ENCODE assay signal across 8 cellular contexts in the genomic region with DNA sequence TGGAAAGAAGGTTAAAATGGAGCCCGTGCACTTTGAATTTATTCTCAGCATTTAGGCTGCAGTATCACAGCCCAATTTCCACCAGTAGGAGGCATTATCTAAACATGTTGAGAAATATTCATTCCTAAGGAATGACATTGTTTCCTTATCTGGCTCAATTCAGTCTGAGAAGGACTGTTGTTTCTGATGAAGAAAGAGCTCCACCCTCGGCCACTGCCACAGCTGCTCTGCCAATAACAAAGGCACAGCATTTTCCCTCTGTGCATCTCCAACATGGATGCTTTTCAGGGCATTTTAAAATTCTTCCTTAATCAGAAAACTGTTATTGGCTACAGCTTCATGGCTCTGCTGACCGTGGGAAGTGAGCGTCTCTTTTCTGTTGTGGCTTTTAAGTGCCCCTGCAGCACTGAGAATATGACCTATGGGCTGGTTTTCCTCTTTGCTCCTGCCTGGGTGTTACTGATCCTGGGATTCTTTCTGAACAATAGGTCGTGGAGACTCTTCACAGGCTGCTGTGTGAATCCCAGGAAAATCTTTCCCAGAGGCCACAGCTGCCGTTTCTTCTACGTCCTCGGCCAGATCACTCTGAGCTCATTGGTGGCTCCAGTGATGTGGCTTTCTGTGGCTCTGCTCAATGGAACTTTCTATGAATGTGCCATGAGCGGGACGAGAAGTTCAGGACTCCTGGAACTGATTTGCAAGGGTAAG. TPM values are rescaled to one million over a fixed set of nuclear protein-coding genes. Genes with fewer than 3 reads are reported as not detected.
DNase-seq lines count a peak whose midpoint lies in the region; ATAC-seq and TF ChIP-seq lines count a peak whose summit lies in the region.

A gene with protein sequence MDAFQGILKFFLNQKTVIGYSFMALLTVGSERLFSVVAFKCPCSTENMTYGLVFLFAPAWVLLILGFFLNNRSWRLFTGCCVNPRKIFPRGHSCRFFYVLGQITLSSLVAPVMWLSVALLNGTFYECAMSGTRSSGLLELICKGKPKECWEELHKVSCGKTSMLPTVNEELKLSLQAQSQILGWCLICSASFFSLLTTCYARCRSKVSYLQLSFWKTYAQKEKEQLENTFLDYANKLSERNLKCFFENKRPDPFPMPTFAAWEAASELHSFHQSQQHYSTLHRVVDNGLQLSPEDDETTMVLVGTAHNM (plus strand): TSS at position 216 of the 708 bp plus-strand sequence. CDS start 58 bp downstream, at position 274.

- peaks cover 2% of the 10 kb centered on the region for H3K9me3 Mint-ChIP-seq in Calu3 (ENCODE audit: low read depth, unreplicated experiment)
- peaks cover 11% of the 10 kb centered on the region for H3K9me3 Mint-ChIP-seq in type B pancreatic cell
- peaks cover 0 to 8% of the 10 kb centered on the region in 2 donors for H3K9me3 Mint-ChIP-seq in stimulated activated naive B cell treated with anti-CD40 and anti-IgM and Interleukin-4, amounts not matched to agents 10 μg/mL and 1 μg/mL and 100 μg/mL, for 72 hours

- H3K27ac ChIP-seq in caudate nucleus (ENCODE audit: low read depth, low read length) (peak within 1 kb of the TSS; percentile 45), right lobe of liver (peak within 1 kb of the TSS; percentile 39 to 67 (median 60))

- peaks cover 0 to 4% (median 0%) of the 10 kb centered on the region in 4 donors for H3K4me1 ChIP-seq in right lobe of liver

- TF ChIP-seq CTCF in Calu3 (IDR thresholded peaks at IDR 0.05; ENCODE audit: unreplicated experiment) (no peak), right lobe of liver (IDR thresholded peaks at IDR 0.05) (peak; percentile 35 to 48 (median 42)), type B pancreatic cell (conservative IDR thresholded peaks at IDR 0.05) (peak; percentile 71)

- BruUV-seq in Calu3 (replicated peaks; lab: Mats Ljungman, UMichigan) = no TSS peak

- CTCF ChIA-PET in Calu3 (lab: Charles Lee) = interaction anchor here (0.6 to 2.1 kb wide), 15 partner anchors 9 to 294 kb away, joined by 3 to 12 read pairs (median 5); a partner anchor contains a TSS

- ATAC-seq in right lobe of liver = peak; percentile 63 to 88 (median 80)
- no peak for ATAC-seq in stimulated activated naive B cell treated with anti-CD40 and anti-IgM and Interleukin-4, amounts not matched to agents 10 μg/mL and 1 μg/mL and 100 μg/mL, for 72 hours (replicated peaks)
- no peak for ATAC-seq in HG03469 (IDR thresholded peaks at IDR 0.05; ENCODE audit: unreplicated experiment)

- peak within 1 kb of the TSS; percentile 11 to 35 (median 12) for H3K4me3 ChIP-seq in right lobe of liver

- no peaks in the 10 kb centered on the region for H3K36me3 Mint-ChIP-seq in Calu3 (ENCODE audit: insufficient read depth, unreplicated experiment)
- no peaks in the 10 kb centered on the region for H3K36me3 Mint-ChIP-seq in type B pancreatic cell
- H3K36me3 Mint-ChIP-seq in stimulated activated naive B cell treated with anti-CD40 and anti-IgM and Interleukin-4, amounts not matched to agents 10 μg/mL and 1 μg/mL and 100 μg/mL, for 72 hours = no peaks in the 10 kb centered on the region

- no peak within 1 kb of the TSS for H3K4me3 Mint-ChIP-seq in Calu3 (ENCODE audit: low read depth, unreplicated experiment)
- peak within 1 kb of the TSS; percentile 39 for H3K4me3 Mint-ChIP-seq in type B pancreatic cell
- H3K4me3 Mint-ChIP-seq in stimulated activated naive B cell treated with anti-CD40 and anti-IgM and Interleukin-4, amounts not matched to agents 10 μg/mL and 1 μg/mL and 100 μg/mL, for 72 hours = no peak within 1 kb of the TSS

- H3K4me1 Mint-ChIP-seq in Calu3 (ENCODE audit: low read depth, unreplicated experiment) (peaks cover 8% of the 10 kb centered on the region), type B pancreatic cell (ENCODE audit: unreplicated experiment) (peaks cover 21% of the 10 kb centered on the region)
- peaks cover 8 to 13% of the 10 kb centered on the region in 2 donors for H3K4me1 Mint-ChIP-seq in stimulated activated naive B cell treated with anti-CD40 and anti-IgM and Interleukin-4, amounts not matched to agents 10 μg/mL and 1 μg/mL and 100 μg/mL, for 72 hours

- no peaks in the 10 kb centered on the region for H3K9me3 ChIP-seq in right lobe of liver

- H3K27me3 ChIP-seq in right lobe of liver = no peaks in the 10 kb centered on the region

- peak; percentile 67 for DNase-seq in Calu3
- DNase-seq in LoVo (ENCODE audit: low spot score) = peak; percentile 12
- DNase-seq in caudate nucleus (lab: John Stamatoyannopoulos, UW) = no peak
- no peak for DNase-seq in right lobe of liver
- DNase-seq in type B pancreatic cell (ENCODE audit: extremely low spot score, unreplicated experiment) = no peak
- DNase-seq in SIG-M5 (lab: John Stamatoyannopoulos, UW) = no peak
- DNase-seq in stimulated activated naive B cell treated with anti-CD40 and anti-IgM and Interleukin-4, amounts not matched to agents 10 μg/mL and 1 μg/mL and 100 μg/mL, for 72 hours = no peak

- intact Hi-C loops in Calu3 (cut with micrococcal nuclease; ENCODE audit: unreplicated experiment) = loop anchor here (2.0 to 5.0 kb wide), 2 partner anchors 65 to 224 kb away; no protein-coding TSS in a partner anchor
- intact Hi-C loops in right lobe of liver (cut with DNase I) = no loop called here

- H3K36me3 ChIP-seq in right lobe of liver = no peaks in the 10 kb centered on the region

- H3K27ac Mint-ChIP-seq in Calu3 (ENCODE audit: unreplicated experiment) (no peak within 1 kb of the TSS), type B pancreatic cell (peak within 1 kb of the TSS; percentile 50)
- H3K27ac Mint-ChIP-seq in stimulated activated naive B cell treated with anti-CD40 and anti-IgM and Interleukin-4, amounts not matched to agents 10 μg/mL and 1 μg/mL and 100 μg/mL, for 72 hours = no peak within 1 kb of the TSS

- peaks cover 17% of the 10 kb centered on the region for H3K27me3 Mint-ChIP-seq in Calu3 (ENCODE audit: unreplicated experiment)
- no peaks in the 10 kb centered on the region for H3K27me3 Mint-ChIP-seq in type B pancreatic cell
- no peaks in the 10 kb centered on the region for H3K27me3 Mint-ChIP-seq in stimulated activated naive B cell treated with anti-CD40 and anti-IgM and Interleukin-4, amounts not matched to agents 10 μg/mL and 1 μg/mL and 100 μg/mL, for 72 hours

- no peak for TF ChIP-seq POLR2A in right lobe of liver (IDR thresholded peaks at IDR 0.05)

- WGBS in right lobe of liver (ENCODE audit: insufficient coverage, low coverage, low lambda C conversion rate, missing lambda C conversion rate) = 39% methylated on average over 9 of the region's 10 CpGs

RNA-seq across cellular contexts. Expression of the gene that starts here (rescaled TPM):
- total RNA-seq in Calu3 (2022) (0.05 TPM in 1 of 2 replicates, not detected in the other), right lobe of liver (under 1 TPM; 0.06 to 0.49 (median 0.18) TPM), type B pancreatic cell (ENCODE audit: low replicate concordance) (0.10 and 0.46 TPM in 2 replicates)

Comparison
In these comparisons a context has a peak if more than half of its experiments do, and no peak if none do; other contexts are left out.
1. Peak in DNase-seq in Calu3; RNA of the gene not detected or under 1 TPM.
2. Peak in ATAC-seq, H3K4me3 ChIP-seq and H3K27ac ChIP-seq in right lobe of liver; RNA of the gene not detected or under 1 TPM.